ENCODE assay signal across 23 cellular contexts in the genomic region with DNA sequence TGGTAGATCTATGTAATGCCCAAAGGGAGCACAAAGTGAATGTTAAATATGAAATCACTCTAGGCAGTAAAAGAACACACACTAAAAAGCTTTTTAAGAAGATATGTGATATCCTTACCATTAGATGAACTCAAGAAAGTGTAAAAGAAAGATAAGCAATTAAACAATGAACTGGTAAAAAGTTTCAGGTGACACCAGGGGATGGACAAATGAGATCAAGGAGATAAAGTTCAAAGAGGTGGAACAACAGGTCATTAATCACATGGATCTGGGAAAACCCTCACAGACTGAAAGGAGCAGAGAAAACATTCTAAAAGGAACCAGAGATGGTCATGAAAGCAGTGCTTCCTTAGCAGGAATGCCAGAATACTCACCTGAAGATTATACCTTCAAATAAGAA. TPM values are rescaled to one million over a fixed set of nuclear protein-coding genes. Genes with fewer than 3 reads are reported as not detected.
DNase-seq lines count a peak whose midpoint lies in the region; ATAC-seq and TF ChIP-seq lines count a peak whose summit lies in the region.
"Had no signal": no experiment of that assay in that cellular context is flagged by ENCODE, and none has a peak within 500 bp of the region (broad histone marks: within the 10 kb centered on the region; RNA-seq: fewer than 3 reads in every experiment).

No MANE protein-coding gene starts in this region.

- no peak overlapping the region for H3K9ac ChIP-seq in mammary epithelial cell (ENCODE audit: insufficient read depth, low read length)
- H3K9ac ChIP-seq: SK-N-SH had no signal

- ATAC-seq in Panc1 (no peak), HG03159 (IDR thresholded peaks at IDR 0.05; ENCODE audit: unreplicated experiment) (no peak), HG02884 (IDR thresholded peaks at IDR 0.05; ENCODE audit: unreplicated experiment) (no peak), GM21528 (IDR thresholded peaks at IDR 0.05; ENCODE audit: low FRiP score, unreplicated experiment) (no peak)
- ATAC-seq: CD8-positive, alpha-beta T cell had no signal

- BruUV-seq in Caco-2 (replicated peaks; lab: Mats Ljungman, UMichigan) (no TSS peak), Panc1 (replicated peaks; lab: Mats Ljungman, UMichigan) (TSS peak; percentile 17), mammary epithelial cell (replicated peaks; lab: Mats Ljungman, UMichigan) (no TSS peak)

- DNase-seq in Caco-2: peak in 1 of 2 experiments; percentile 47
- no peak for DNase-seq in Panc1 (ENCODE audit: low read depth, low spot score)
- no peak for DNase-seq in mesothelial cell of epicardium (ENCODE audit: low spot score in 2 of 2, unreplicated experiment in 2 of 2)
- DNase-seq in mammary epithelial cell: no peak
- DNase-seq: CD8-positive, alpha-beta T cell; DMS153; DND-41; Kasumi-1; NCI-H1092 treated with DMSO at 0.1 percent for 48 hours; NCI-H1436; NCI-H187 treated with DMSO at 0.1 percent for 48 hours; NCI-H446; NCI-H524 treated with DMSO at 0.1 percent for 48 hours; Peyer's patch; SK-N-SH; SW 1271 had no signal

- H3K9me3 ChIP-seq in Caco-2 (no peaks in the 10 kb centered on the region), HEK293 (ENCODE audit: control insufficient read depth, insufficient read depth, low read depth, low read length) (no peaks in the 10 kb centered on the region), Panc1 (ENCODE audit: control insufficient read depth, insufficient read depth, low read depth, low read length) (no peaks in the 10 kb centered on the region), mammary epithelial cell (replicated peaks; ENCODE audit: insufficient read depth, low read length) (no peaks in the 10 kb centered on the region)
- H3K9me3 ChIP-seq: Peyer's patch, SK-N-SH had no signal

- peaks cover 64% of the 10 kb centered on the region for H3K79me2 ChIP-seq in mammary epithelial cell (ENCODE audit: insufficient read depth, low read length)

- H3K9me3 Mint-ChIP-seq in Caco-2 (ENCODE audit: unreplicated experiment) (no peaks in the 10 kb centered on the region), mesothelial cell of epicardium (no peaks in the 10 kb centered on the region)
- H3K9me3 Mint-ChIP-seq: CD8-positive, alpha-beta T cell; T-helper 1 cell treated with Interleukin-12 subunit alpha and Interleukin-12 subunit beta and Interleukin-4 antibody, amounts not matched to agents 30 μg/mL and 1 μg/mL, for 36 hours had no signal

- H3K36me3 Mint-ChIP-seq in Caco-2 (ENCODE audit: insufficient read depth, unreplicated experiment): peaks cover 17% of the 10 kb centered on the region
- H3K36me3 Mint-ChIP-seq in mesothelial cell of epicardium: peaks cover 4% of the 10 kb centered on the region
- H3K36me3 Mint-ChIP-seq: CD8-positive, alpha-beta T cell had no signal

- POLR2A ChIA-PET in Caco-2 (lab: Charles Lee): no interaction called here
- POLR2A ChIA-PET in HEK293 (lab: Yijun Ruan, JAX): interaction anchor here (0.7 kb wide), 1 partner anchor 170 kb away, joined by 4 read pairs; no protein-coding TSS in a partner anchor
- POLR2A ChIA-PET in Panc1 (lab: Charles Lee): no interaction called here

- TF ChIP-seq CTCF in Caco-2 (IDR thresholded peaks at IDR 0.05; ENCODE audit: insufficient read depth in 1 of 2, low read depth in 1 of 2, low read length in 1 of 2, severe bottlenecking in 1 of 2, unreplicated experiment in 1 of 2) (no peak), HEK293 (tag by site-specific recombination; IDR thresholded peaks at IDR 0.05) (no peak), Panc1 (IDR thresholded peaks at IDR 0.05) (no peak), mesothelial cell of epicardium (IDR thresholded peaks at IDR 0.05; ENCODE audit: unreplicated experiment) (no peak), mammary epithelial cell (conservative IDR thresholded peaks at IDR 0.05 in 1 of 2, IDR thresholded peaks at IDR 0.05 in 1 of 2; ENCODE audit: extremely low read depth in 1 of 2, insufficient read depth in 1 of 2, low read depth in 1 of 2, low read length in 2 of 2) (no peak)

- H4K20me1 ChIP-seq in mammary epithelial cell (ENCODE audit: insufficient read depth, low read length): no peaks in the 10 kb centered on the region

- no peak overlapping the region for H3K4me2 ChIP-seq in mammary epithelial cell (ENCODE audit: insufficient read depth, low read depth, low read length)
- H3K4me2 ChIP-seq: SK-N-SH had no signal

- H3K36me3 ChIP-seq in Caco-2 (ENCODE audit: control insufficient read depth, insufficient read depth, low read length): no peaks in the 10 kb centered on the region
- H3K36me3 ChIP-seq in HEK293 (ENCODE audit: control insufficient read depth in 2 of 2, insufficient read depth in 1 of 2, low read length in 2 of 2): peaks cover 0 to 3% of the 10 kb centered on the region in 2 experiments; a peak in 2 of 3 replicates
- H3K36me3 ChIP-seq in Panc1 (ENCODE audit: control insufficient read depth, insufficient read depth, low read length): no peaks in the 10 kb centered on the region
- H3K36me3 ChIP-seq in mammary epithelial cell (ENCODE audit: insufficient read depth, low read length): no peaks in the 10 kb centered on the region

- no peaks in the 10 kb centered on the region for H3K27me3 ChIP-seq in Caco-2 (replicated peaks; ENCODE audit: control insufficient read depth, insufficient read depth, low read length)
- no peaks in the 10 kb centered on the region for H3K27me3 ChIP-seq in Panc1 (ENCODE audit: control insufficient read depth, insufficient read depth, low read length)
- H3K27me3 ChIP-seq in mammary epithelial cell (ENCODE audit: insufficient read depth, low read length): no peaks in the 10 kb centered on the region
- H3K27me3 ChIP-seq: Peyer's patch had no signal

- no peak overlapping the region for H2AFZ ChIP-seq in mammary epithelial cell (ENCODE audit: low read depth, low read length)

- CTCF ChIA-PET in Caco-2 (lab: Charles Lee) (no interaction called here), HEK293 (lab: Yijun Ruan, JAX) (interaction anchor here (0.7 kb wide), 2 partner anchors 194 to 526 kb away, joined by 3 read pairs; no protein-coding TSS in a partner anchor), Panc1 (lab: Charles Lee) (no interaction called here), mammary epithelial cell (lab: Charles Lee; ENCODE audit: low non-redundant PET) (no interaction called here)

- H3K27ac ChIP-seq in HEK293 (ENCODE audit: extremely low read depth, low read depth, low read length): no peak overlapping the region
- H3K27ac ChIP-seq in Panc1 (ENCODE audit: low read length): no peak overlapping the region
- no peak overlapping the region for H3K27ac ChIP-seq in mammary epithelial cell (ENCODE audit: insufficient read depth, low read depth, low read length)
- H3K27ac ChIP-seq: C4-2B, Peyer's patch had no signal

- H3K4me3 ChIP-seq in Caco-2 (ENCODE audit: low read depth, low read length): no peak overlapping the region
- H3K4me3 ChIP-seq in HEK293 (ENCODE audit: low read depth, low read length): no peak overlapping the region
- no peak overlapping the region for H3K4me3 ChIP-seq in Panc1 (ENCODE audit: low read depth in 2 of 2, low read length in 2 of 2)
- no peak overlapping the region for H3K4me3 ChIP-seq in mammary epithelial cell (replicated peaks in 1 of 3; ENCODE audit: insufficient read depth in 1 of 3, low read depth in 2 of 3, low read length in 3 of 3)
- H3K4me3 ChIP-seq: Peyer's patch had no signal

- H3K4me1 ChIP-seq in Caco-2 (peaks cover 70% of the 10 kb centered on the region), HEK293 (ENCODE audit: control insufficient read depth, insufficient read depth, low read length) (peaks cover 9% of the 10 kb centered on the region; the same call in 1 of the 2 replicates), Panc1 (ENCODE audit: control insufficient read depth, insufficient read depth, low read length) (peaks cover 7% of the 10 kb centered on the region; the same call in 1 of the 2 replicates), mammary epithelial cell (ENCODE audit: insufficient read depth, low read length) (peaks cover 14% of the 10 kb centered on the region)

- in situ Hi-C loops in Panc1 (cut with HindIII; ENCODE audit: low pct_unique_long_range_greater_than_20kb, low sequenced_read_pairs): no loop called here
- in situ Hi-C loops in mammary epithelial cell (cut with MboI; ENCODE audit: low sequenced_read_pairs in 2 of 2): no loop called here

- dilution Hi-C loops in mammary epithelial cell (cut with HindIII; ENCODE audit: low sequenced_read_pairs): no loop called here

- intact Hi-C loops in Caco-2 (cut with micrococcal nuclease; ENCODE audit: unreplicated experiment) (no loop called here), Panc1 (cut with micrococcal nuclease; ENCODE audit: unreplicated experiment) (no loop called here), mammary epithelial cell (cut with micrococcal nuclease) (no loop called here)

- peak overlapping the region; percentile 19 for H3K4me3 Mint-ChIP-seq in Caco-2 (ENCODE audit: unreplicated experiment)
- H3K4me3 Mint-ChIP-seq in mesothelial cell of epicardium: no peak overlapping the region
- H3K4me3 Mint-ChIP-seq: B cell; CD8-positive, alpha-beta T cell; T-helper 1 cell treated with Interleukin-12 subunit alpha and Interleukin-12 subunit beta and Interleukin-4 antibody, amounts not matched to agents 30 μg/mL and 1 μg/mL, for 36 hours had no signal

- H3K4me1 Mint-ChIP-seq in Caco-2 (ENCODE audit: low read depth, unreplicated experiment) (peaks cover 39% of the 10 kb centered on the region), mesothelial cell of epicardium (peaks cover 44% of the 10 kb centered on the region)

- no peaks in the 10 kb centered on the region for H3K27me3 Mint-ChIP-seq in Caco-2 (ENCODE audit: insufficient read depth, unreplicated experiment)
- H3K27me3 Mint-ChIP-seq in mesothelial cell of epicardium (ENCODE audit: low read depth): no peaks in the 10 kb centered on the region
- H3K27me3 Mint-ChIP-seq: B cell had no signal

- H3K27ac Mint-ChIP-seq in Caco-2 (ENCODE audit: unreplicated experiment) (peak overlapping the region; percentile 21), mesothelial cell of epicardium (peak overlapping the region; percentile 48)
- H3K27ac Mint-ChIP-seq: B cell; CD8-positive, alpha-beta T cell; T-helper 1 cell treated with Interleukin-12 subunit alpha and Interleukin-12 subunit beta and Interleukin-4 antibody, amounts not matched to agents 30 μg/mL and 1 μg/mL, for 36 hours had no signal

RNA-seq across cellular contexts. Expression of a gene that starts 40.7 kb away (rescaled TPM):
- 44.0 and 49.7 TPM in 2 replicates for total RNA-seq in Caco-2 (2022)
- total RNA-seq in Panc1 (2021; ENCODE audit: unreplicated experiment): 25.8 TPM
- 13.5 TPM for polyA plus RNA-seq in Panc1 (2012; ENCODE audit: insufficient read length)
- total RNA-seq in mesothelial cell of epicardium: 41.7 to 43.1 TPM (median 42.1 TPM) in 3 replicates
- 10 to 100 TPM; 52.5 to 53.5 TPM for total RNA-seq in mammary epithelial cell
- polyA plus RNA-seq in mammary epithelial cell: 11.5 TPM
- polyA minus RNA-seq in mammary epithelial cell: 20.2 TPM
